ENCODE assay signal across 1 cellular context in genomic region chr4:145909331-145909730, GRCh38.
A peak's percentile ranks its signal among the peaks of the same experiment; 100 is the strongest.
TF ChIP-seq lines count a peak whose summit lies in the region.

No MANE protein-coding gene starts in this region.

TF ChIP-seq in H1, 55 proteins besides CTCF, POLR2A, EP300 and RAD21 (continued from another document):
- TF ChIP-seq GTF2F1 (IDR thresholded peaks at IDR 0.05; ENCODE audit: borderline replicate concordance, low read depth, low read length): no peak
- no peak for TF ChIP-seq JUND (IDR thresholded peaks at IDR 0.05; ENCODE audit: low read length)
- peak; percentile 71; the same call in 1 of the 2 replicates for TF ChIP-seq CHD2 (IDR thresholded peaks at IDR 0.05; ENCODE audit: low read length)
- TF ChIP-seq CTBP2 (IDR thresholded peaks at IDR 0.05; ENCODE audit: borderline replicate concordance, insufficient read depth, insufficient read length, low read length): no peak
- TF ChIP-seq NANOG (IDR thresholded peaks at IDR 0.05; ENCODE audit: insufficient read depth, low read depth, low read length, poor library complexity, severe bottlenecking): no peak
- TF ChIP-seq RBBP5 (IDR thresholded peaks at IDR 0.05; ENCODE audit: borderline replicate concordance, low read depth, low read length): no peak
- TF ChIP-seq SP2 (IDR thresholded peaks at IDR 0.05; ENCODE audit: low read length): peak; percentile 43; the same call in 1 of the 2 replicates
